Comparison of ENCODE assay signal across 1 cellular context in genomic region chr5:43997647-43998251, GRCh38.
A peak's percentile ranks its signal among the peaks of the same experiment; 100 is the strongest.
TF ChIP-seq lines count a peak whose summit lies in the region.

No MANE protein-coding gene starts in this region.

TF ChIP-seq in HepG2, 621 proteins besides CTCF, POLR2A, EP300 and RAD21 (continued from another document):
- TF ChIP-seq ZBTB46 (CRISPR knock-in tag; IDR thresholded peaks at IDR 0.05; ENCODE audit: borderline replicate concordance) = no peak
- TF ChIP-seq ZNF354B (CRISPR knock-in tag; IDR thresholded peaks at IDR 0.05) = no peak
- TF ChIP-seq TCF7L2 (IDR thresholded peaks at IDR 0.05; ENCODE audit: low read depth, low read length) = peak; percentile 46; the same call in 1 of the 2 replicates
- TF ChIP-seq ZNF678 (CRISPR knock-in tag; IDR thresholded peaks at IDR 0.05) = 0 out of 2 replicates have a peak, but pooled peaks have one; percentile 29
- TF ChIP-seq, protein P1, sequence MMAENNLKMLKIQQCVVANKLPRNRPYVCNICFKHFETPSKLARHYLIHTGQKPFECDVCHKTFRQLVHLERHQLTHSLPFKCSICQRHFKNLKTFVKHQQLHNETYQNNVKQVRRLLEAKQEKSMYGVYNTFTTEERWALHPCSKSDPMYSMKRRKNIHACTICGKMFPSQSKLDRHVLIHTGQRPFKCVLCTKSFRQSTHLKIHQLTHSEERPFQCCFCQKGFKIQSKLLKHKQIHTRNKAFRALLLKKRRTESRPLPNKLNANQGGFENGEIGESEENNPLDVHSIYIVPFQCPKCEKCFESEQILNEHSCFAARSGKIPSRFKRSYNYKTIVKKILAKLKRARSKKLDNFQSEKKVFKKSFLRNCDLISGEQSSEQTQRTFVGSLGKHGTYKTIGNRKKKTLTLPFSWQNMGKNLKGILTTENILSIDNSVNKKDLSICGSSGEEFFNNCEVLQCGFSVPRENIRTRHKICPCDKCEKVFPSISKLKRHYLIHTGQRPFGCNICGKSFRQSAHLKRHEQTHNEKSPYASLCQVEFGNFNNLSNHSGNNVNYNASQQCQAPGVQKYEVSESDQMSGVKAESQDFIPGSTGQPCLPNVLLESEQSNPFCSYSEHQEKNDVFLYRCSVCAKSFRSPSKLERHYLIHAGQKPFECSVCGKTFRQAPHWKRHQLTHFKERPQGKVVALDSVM (CRISPR knock-in tag; IDR thresholded peaks at IDR 0.05) = no peak
- TF ChIP-seq NR3C1 (CRISPR knock-in tag; IDR thresholded peaks at IDR 0.05) = no peak
- TF ChIP-seq MTERF4 (CRISPR knock-in tag; IDR thresholded peaks at IDR 0.05) = no peak
- no peak for TF ChIP-seq TCF12 (IDR thresholded peaks at IDR 0.05)
- TF ChIP-seq TCF12 (CRISPR knock-in tag; IDR thresholded peaks at IDR 0.05) = peak; percentile 94; the same call in 1 of the 2 replicates
- no peak for TF ChIP-seq ZNF780A (CRISPR knock-in tag; IDR thresholded peaks at IDR 0.05)
- TF ChIP-seq, protein P2, sequence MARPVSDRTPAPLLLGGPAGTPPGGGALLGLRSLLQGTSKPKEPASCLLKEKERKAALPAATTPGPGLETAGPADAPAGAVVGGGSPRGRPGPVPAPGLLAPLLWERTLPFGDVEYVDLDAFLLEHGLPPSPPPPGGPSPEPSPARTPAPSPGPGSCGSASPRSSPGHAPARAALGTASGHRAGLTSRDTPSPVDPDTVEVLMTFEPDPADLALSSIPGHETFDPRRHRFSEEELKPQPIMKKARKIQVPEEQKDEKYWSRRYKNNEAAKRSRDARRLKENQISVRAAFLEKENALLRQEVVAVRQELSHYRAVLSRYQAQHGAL (CRISPR knock-in tag; IDR thresholded peaks at IDR 0.05; ENCODE audit: not compliant biosample characterization) = no peak
- TF ChIP-seq ZNF670 (CRISPR knock-in tag; IDR thresholded peaks at IDR 0.05; ENCODE audit: borderline replicate concordance) = peak; percentile 93; the same call in 1 of the 2 replicates
- TF ChIP-seq, protein P3, sequence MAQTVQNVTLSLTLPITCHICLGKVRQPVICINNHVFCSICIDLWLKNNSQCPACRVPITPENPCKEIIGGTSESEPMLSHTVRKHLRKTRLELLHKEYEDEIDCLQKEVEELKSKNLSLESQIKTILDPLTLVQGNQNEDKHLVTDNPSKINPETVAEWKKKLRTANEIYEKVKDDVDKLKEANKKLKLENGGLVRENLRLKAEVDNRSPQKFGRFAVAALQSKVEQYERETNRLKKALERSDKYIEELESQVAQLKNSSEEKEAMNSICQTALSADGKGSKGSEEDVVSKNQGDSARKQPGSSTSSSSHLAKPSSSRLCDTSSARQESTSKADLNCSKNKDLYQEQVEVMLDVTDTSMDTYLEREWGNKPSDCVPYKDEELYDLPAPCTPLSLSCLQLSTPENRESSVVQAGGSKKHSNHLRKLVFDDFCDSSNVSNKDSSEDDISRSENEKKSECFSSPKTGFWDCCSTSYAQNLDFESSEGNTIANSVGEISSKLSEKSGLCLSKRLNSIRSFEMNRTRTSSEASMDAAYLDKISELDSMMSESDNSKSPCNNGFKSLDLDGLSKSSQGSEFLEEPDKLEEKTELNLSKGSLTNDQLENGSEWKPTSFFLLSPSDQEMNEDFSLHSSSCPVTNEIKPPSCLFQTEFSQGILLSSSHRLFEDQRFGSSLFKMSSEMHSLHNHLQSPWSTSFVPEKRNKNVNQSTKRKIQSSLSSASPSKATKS (CRISPR knock-in tag; IDR thresholded peaks at IDR 0.05) = no peak
- no peak for TF ChIP-seq ZNF468 (CRISPR knock-in tag; IDR thresholded peaks at IDR 0.05)
- TF ChIP-seq ZNF616 (CRISPR knock-in tag; IDR thresholded peaks at IDR 0.05; ENCODE audit: low read depth) = no peak
- no peak for TF ChIP-seq NFYB (CRISPR knock-in tag; IDR thresholded peaks at IDR 0.05)
- TF ChIP-seq CSRNP1 (CRISPR knock-in tag; IDR thresholded peaks at IDR 0.05) = no peak
- no peak for TF ChIP-seq NCOA5 (CRISPR knock-in tag; IDR thresholded peaks at IDR 0.05)
- TF ChIP-seq ZSCAN12 (CRISPR knock-in tag; IDR thresholded peaks at IDR 0.05) = no peak
- TF ChIP-seq, protein P4, sequence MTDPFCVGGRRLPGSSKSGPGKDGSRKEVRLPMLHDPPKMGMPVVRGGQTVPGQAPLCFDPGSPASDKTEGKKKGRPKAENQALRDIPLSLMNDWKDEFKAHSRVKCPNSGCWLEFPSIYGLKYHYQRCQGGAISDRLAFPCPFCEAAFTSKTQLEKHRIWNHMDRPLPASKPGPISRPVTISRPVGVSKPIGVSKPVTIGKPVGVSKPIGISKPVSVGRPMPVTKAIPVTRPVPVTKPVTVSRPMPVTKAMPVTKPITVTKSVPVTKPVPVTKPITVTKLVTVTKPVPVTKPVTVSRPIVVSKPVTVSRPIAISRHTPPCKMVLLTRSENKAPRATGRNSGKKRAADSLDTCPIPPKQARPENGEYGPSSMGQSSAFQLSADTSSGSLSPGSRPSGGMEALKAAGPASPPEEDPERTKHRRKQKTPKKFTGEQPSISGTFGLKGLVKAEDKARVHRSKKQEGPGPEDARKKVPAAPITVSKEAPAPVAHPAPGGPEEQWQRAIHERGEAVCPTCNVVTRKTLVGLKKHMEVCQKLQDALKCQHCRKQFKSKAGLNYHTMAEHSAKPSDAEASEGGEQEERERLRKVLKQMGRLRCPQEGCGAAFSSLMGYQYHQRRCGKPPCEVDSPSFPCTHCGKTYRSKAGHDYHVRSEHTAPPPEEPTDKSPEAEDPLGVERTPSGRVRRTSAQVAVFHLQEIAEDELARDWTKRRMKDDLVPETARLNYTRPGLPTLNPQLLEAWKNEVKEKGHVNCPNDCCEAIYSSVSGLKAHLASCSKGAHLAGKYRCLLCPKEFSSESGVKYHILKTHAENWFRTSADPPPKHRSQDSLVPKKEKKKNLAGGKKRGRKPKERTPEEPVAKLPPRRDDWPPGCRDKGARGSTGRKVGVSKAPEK (CRISPR knock-in tag; IDR thresholded peaks at IDR 0.05; ENCODE audit: borderline replicate concordance) = no peak
- peak; percentile 92 for TF ChIP-seq ZNF878 (CRISPR knock-in tag; IDR thresholded peaks at IDR 0.05)
- TF ChIP-seq RCOR2 (CRISPR knock-in tag; IDR thresholded peaks at IDR 0.05) = peak; percentile 98
- TF ChIP-seq ZNF530 (CRISPR knock-in tag; IDR thresholded peaks at IDR 0.05; ENCODE audit: low read depth) = no peak
- TF ChIP-seq THAP8 (CRISPR knock-in tag; IDR thresholded peaks at IDR 0.05; ENCODE audit: borderline replicate concordance) = no peak
- peak; percentile 76; the same call in 1 of the 2 replicates for TF ChIP-seq MIXL1 (CRISPR knock-in tag; IDR thresholded peaks at IDR 0.05)
- no peak; the same call in 1 of the 2 replicates for TF ChIP-seq ZNF772 (CRISPR knock-in tag; IDR thresholded peaks at IDR 0.05)
- 0 out of 2 replicates have a peak, but pooled peaks have one; percentile 25 for TF ChIP-seq ZNF746 (CRISPR knock-in tag; IDR thresholded peaks at IDR 0.05)
- 0 out of 2 replicates have a peak, but pooled peaks have one; percentile 21 for TF ChIP-seq HNRNPUL1 (IDR thresholded peaks at IDR 0.05; ENCODE audit: low read depth, low read length)
- no peak for TF ChIP-seq ZNF891 (CRISPR knock-in tag; IDR thresholded peaks at IDR 0.05)
- TF ChIP-seq ZNF205 (CRISPR knock-in tag; IDR thresholded peaks at IDR 0.05) = peak; percentile 74
- no peak for TF ChIP-seq TEAD2 (CRISPR knock-in tag; IDR thresholded peaks at IDR 0.05)
- TF ChIP-seq MED8 (CRISPR knock-in tag; IDR thresholded peaks at IDR 0.05; ENCODE audit: insufficient replicate concordance) = peak; percentile 80
- no peak for TF ChIP-seq SIN3B (IDR thresholded peaks at IDR 0.05; ENCODE audit: low read length)
- no peak for TF ChIP-seq NFE2 (CRISPR knock-in tag; IDR thresholded peaks at IDR 0.05)
- TF ChIP-seq, protein P5, sequence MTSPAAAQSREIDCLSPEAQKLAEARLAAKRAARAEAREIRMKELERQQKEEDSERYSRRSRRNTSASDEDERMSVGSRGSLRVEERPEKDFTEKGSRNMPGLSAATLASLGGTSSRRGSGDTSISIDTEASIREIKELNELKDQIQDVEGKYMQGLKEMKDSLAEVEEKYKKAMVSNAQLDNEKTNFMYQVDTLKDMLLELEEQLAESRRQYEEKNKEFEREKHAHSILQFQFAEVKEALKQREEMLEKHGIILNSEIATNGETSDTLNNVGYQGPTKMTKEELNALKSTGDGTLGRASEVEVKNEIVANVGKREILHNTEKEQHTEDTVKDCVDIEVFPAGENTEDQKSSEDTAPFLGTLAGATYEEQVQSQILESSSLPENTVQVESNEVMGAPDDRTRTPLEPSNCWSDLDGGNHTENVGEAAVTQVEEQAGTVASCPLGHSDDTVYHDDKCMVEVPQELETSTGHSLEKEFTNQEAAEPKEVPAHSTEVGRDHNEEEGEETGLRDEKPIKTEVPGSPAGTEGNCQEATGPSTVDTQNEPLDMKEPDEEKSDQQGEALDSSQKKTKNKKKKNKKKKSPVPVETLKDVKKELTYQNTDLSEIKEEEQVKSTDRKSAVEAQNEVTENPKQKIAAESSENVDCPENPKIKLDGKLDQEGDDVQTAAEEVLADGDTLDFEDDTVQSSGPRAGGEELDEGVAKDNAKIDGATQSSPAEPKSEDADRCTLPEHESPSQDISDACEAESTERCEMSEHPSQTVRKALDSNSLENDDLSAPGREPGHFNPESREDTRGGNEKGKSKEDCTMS (CRISPR knock-in tag; conservative IDR thresholded peaks at IDR 0.05) = no peak
